In the genomic region with DNA sequence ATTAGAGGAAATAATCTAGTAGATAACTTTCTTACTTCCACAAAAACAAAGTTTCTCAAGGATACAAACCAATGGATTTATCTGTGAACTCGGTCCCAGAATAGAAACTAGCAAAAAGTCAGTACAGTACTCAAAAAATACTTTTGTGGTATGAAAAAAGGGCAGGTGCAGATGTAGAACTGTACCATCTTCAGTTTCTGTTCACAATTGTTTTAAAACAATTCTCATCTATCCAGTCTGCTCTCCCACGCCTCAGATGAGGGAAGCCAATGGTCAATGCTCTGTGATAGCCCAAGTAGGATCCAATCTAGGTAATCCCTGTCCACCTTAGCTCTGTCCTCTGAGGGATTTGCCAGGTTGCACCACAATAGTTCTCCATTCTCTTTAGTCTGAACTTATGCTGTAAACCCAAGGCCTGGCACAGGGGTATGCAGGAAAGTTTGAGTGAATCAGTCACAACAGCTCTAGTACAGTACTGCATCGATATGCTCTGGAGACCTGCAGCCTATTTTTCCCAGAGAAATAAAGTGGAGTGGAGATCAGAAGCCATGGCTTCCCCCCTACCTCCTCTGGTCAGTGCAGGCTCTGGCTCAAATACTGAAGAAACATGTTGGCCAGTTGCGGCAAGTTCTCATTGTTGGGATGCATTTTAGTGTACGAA, we compare ENCODE assay signal across 7 cellular contexts. TPM values are rescaled to one million over a fixed set of nuclear protein-coding genes. Genes with fewer than 3 reads are reported as not detected.
A peak's percentile ranks its signal among the peaks of the same experiment; 100 is the strongest.
DNase-seq lines count a peak whose midpoint lies in the region; ATAC-seq and TF ChIP-seq lines count a peak whose summit lies in the region.

No MANE protein-coding gene starts in this region.

- peak overlapping the region; percentile 94 to 98 (median 96) for H3K27ac Mint-ChIP-seq in brain

- H3K27me3 Mint-ChIP-seq in brain: peaks cover 8% of the 10 kb centered on the region

- H3K27me3 ChIP-seq in mucosa of rectum (ENCODE audit: control insufficient read depth in 2 of 2, insufficient read depth in 2 of 2, low read length in 2 of 2): no peaks in the 10 kb centered on the region
- no peaks in the 10 kb centered on the region for H3K27me3 ChIP-seq in WERI-Rb-1 (ENCODE audit: insufficient read depth, low read depth, severe bottlenecking)

- TF ChIP-seq CTCF in brain (conservative IDR thresholded peaks at IDR 0.05) (no peak), WERI-Rb-1 (IDR thresholded peaks at IDR 0.05; ENCODE audit: low read depth, low read length) (no peak)

- peak overlapping the region in 1 of 2 donors; percentile 92 for H3K27ac ChIP-seq in mucosa of rectum (ENCODE audit: low read depth in 2 of 2, low read length in 2 of 2)
- H3K27ac ChIP-seq in WERI-Rb-1: no peak overlapping the region

- peak overlapping the region; percentile 86 to 94 for H3K9ac ChIP-seq in mucosa of rectum (ENCODE audit: low read depth in 1 of 2, low read length in 2 of 2)

- no peaks in the 10 kb centered on the region for H3K9me3 Mint-ChIP-seq in brain

- DNase-seq in WERI-Rb-1 (no peak), NCI-H2196 treated with DMSO at 0.1 percent for 48 hours (lab: John Stamatoyannopoulos, UW; ENCODE audit: unreplicated experiment) (no peak)

- no peaks in the 10 kb centered on the region for H3K9me3 ChIP-seq in mucosa of rectum (ENCODE audit: control insufficient read depth in 2 of 2, low read length in 2 of 2)
- no peaks in the 10 kb centered on the region for H3K9me3 ChIP-seq in WERI-Rb-1 (ENCODE audit: severe bottlenecking)

- H3K36me3 Mint-ChIP-seq in brain: peaks cover 26% of the 10 kb centered on the region

- H3K4me3 ChIP-seq in mucosa of rectum (ENCODE audit: low read length in 2 of 2): peak overlapping the region; percentile 90 to 96
- no peak overlapping the region; the same call in 1 of the 2 replicates for H3K4me3 ChIP-seq in WERI-Rb-1 (ENCODE audit: low read depth, low read length)

- ATAC-seq in GM19351 (IDR thresholded peaks at IDR 0.05; ENCODE audit: unreplicated experiment) (peak; percentile 37), HG03571 (IDR thresholded peaks at IDR 0.05; ENCODE audit: unreplicated experiment) (peak; percentile 27), GM21717 (IDR thresholded peaks at IDR 0.05; ENCODE audit: unreplicated experiment) (no peak)

- peak overlapping the region; percentile 89 to 97 (median 91) for H3K4me3 Mint-ChIP-seq in brain

- H3K36me3 ChIP-seq in mucosa of rectum (ENCODE audit: control insufficient read depth in 2 of 2, insufficient read depth in 2 of 2, low read length in 2 of 2): peaks cover 0 to 3% of the 10 kb centered on the region in 2 donors
- peaks cover 22% of the 10 kb centered on the region for H3K36me3 ChIP-seq in WERI-Rb-1

- H3K4me1 ChIP-seq in mucosa of rectum (ENCODE audit: control insufficient read depth in 2 of 2, insufficient read depth in 2 of 2, low read length in 2 of 2): peaks cover 16 to 29% of the 10 kb centered on the region in 2 donors

- peaks cover 45% of the 10 kb centered on the region for H3K4me1 Mint-ChIP-seq in brain

RNA-seq across cellular contexts. Expression of gene KTI12, which starts 1.4 kb away (rescaled TPM):
- polyA plus RNA-seq in brain (ENCODE audit: insufficient read depth, low read depth, low replicate concordance): 6.3 TPM

RNA-seq across cellular contexts. Expression of gene TXNDC12, which starts 22.7 kb away (rescaled TPM):
- 57.8 TPM for polyA plus RNA-seq in brain (ENCODE audit: insufficient read depth, low read depth, low replicate concordance)

RNA-seq across cellular contexts. Expression of gene BTF3L4, which starts 23.8 kb away (rescaled TPM):
- polyA plus RNA-seq in brain (ENCODE audit: insufficient read depth, low read depth, low replicate concordance): 81.3 TPM

RNA-seq across cellular contexts. Expression of gene RAB3B, which starts 41.8 kb away (rescaled TPM):
- 60.0 TPM for polyA plus RNA-seq in brain (ENCODE audit: insufficient read depth, low read depth, low replicate concordance)
